Comparison of ENCODE assay signal across 21 cellular contexts in genomic region chrX:150544835-150545790, GRCh38. TPM values are rescaled to one million over a fixed set of nuclear protein-coding genes. Genes with fewer than 3 reads are reported as not detected.
A peak's percentile ranks its signal among the peaks of the same experiment; 100 is the strongest.
DNase-seq lines count a peak whose midpoint lies in the region; ATAC-seq, FAIRE-seq and TF ChIP-seq lines count a peak whose summit lies in the region.
"Had no signal": no experiment of that assay in that cellular context is flagged by ENCODE, and none has a peak within 500 bp of the region (broad histone marks: within the 10 kb centered on the region; RNA-seq: fewer than 3 reads in every experiment).

No MANE protein-coding gene starts in this region.

- no peaks in the 10 kb centered on the region for H4K20me1 ChIP-seq in HepG2 (ENCODE audit: insufficient read depth, low read length)

- peaks cover 56% of the 10 kb centered on the region for H3K4me1 ChIP-seq in HepG2 (ENCODE audit: insufficient read depth, low read length)
- H3K4me1 ChIP-seq in right lobe of liver = peaks cover 0 to 11% (median 0%) of the 10 kb centered on the region in 4 donors
- H3K4me1 ChIP-seq in parathyroid adenoma = peaks cover 2% of the 10 kb centered on the region

- H3K27ac ChIP-seq in HepG2 (ENCODE audit: extremely low read length, insufficient read depth, low read length) = no peak overlapping the region
- H3K27ac ChIP-seq in right lobe of liver = no peak overlapping the region
- no peak overlapping the region for H3K27ac ChIP-seq in parathyroid adenoma

- H2AFZ ChIP-seq in HepG2 (ENCODE audit: low read length) = peak overlapping the region; percentile 0
- peak overlapping the region; percentile 38 for H2AFZ ChIP-seq in parathyroid adenoma

- H3K9ac ChIP-seq in HepG2 (ENCODE audit: insufficient read depth, low read depth, low read length) = no peak overlapping the region
- H3K9ac ChIP-seq in parathyroid adenoma = no peak overlapping the region
- H3K9ac ChIP-seq: SK-N-SH had no signal

- intact Hi-C loops in HepG2 (cut with micrococcal nuclease; ENCODE audit: unreplicated experiment) = loop anchor here (1.0 to 10.0 kb wide), 5 partner anchors 22 to 170 kb away; no protein-coding TSS in a partner anchor
- intact Hi-C loops in right lobe of liver (cut with DNase I) = no loop called here

- TF ChIP-seq CTCF in HepG2 (CRISPR knock-in tag; IDR thresholded peaks at IDR 0.05) (no peak), right lobe of liver (IDR thresholded peaks at IDR 0.05) (no peak), parathyroid adenoma (IDR thresholded peaks at IDR 0.05) (no peak)

- POLR2A ChIA-PET in HepG2 (lab: Yijun Ruan, JAX) = interaction anchor here (5.4 kb wide), 1 partner anchor 25 kb away, joined by 63 read pairs; the partner anchor contains the start of gene MTM1

- H3K27me3 ChIP-seq in HepG2 (ENCODE audit: control insufficient read depth in 1 of 2, insufficient read depth in 2 of 2, low read length in 2 of 2) = no peaks in the 10 kb centered on the region
- H3K27me3 ChIP-seq in right lobe of liver = no peaks in the 10 kb centered on the region
- no peaks in the 10 kb centered on the region for H3K27me3 ChIP-seq in parathyroid adenoma (ENCODE audit: control insufficient read depth, insufficient read depth, low read length)
- H3K27me3 ChIP-seq: right atrium auricular region had no signal

- in situ Hi-C loops in HepG2 (cut with HindIII; ENCODE audit: extremely low pct_ligation_motif_present, low pct_unique_long_range_greater_than_20kb) = loop anchor here (10.0 kb wide), 1 partner anchor 140 kb away; no protein-coding TSS in a partner anchor

- 49% methylated on average over 6 of the region's 8 CpGs for WGBS in HepG2 (ENCODE audit: low lambda C conversion rate)
- 66% methylated on average over 8 of the region's 8 CpGs for WGBS in right lobe of liver (ENCODE audit: insufficient coverage, low coverage, low lambda C conversion rate, missing lambda C conversion rate)

- no peak for TF ChIP-seq RAD21 in HepG2 (CRISPR knock-in tag; IDR thresholded peaks at IDR 0.05)

- no peak for DNase-seq in HepG2 (ENCODE audit: low spot score)
- no peak for DNase-seq in right lobe of liver
- peak; percentile 20 for DNase-seq in dermis blood vessel endothelial cell
- DNase-seq in DMS79 (lab: John Stamatoyannopoulos, UW) = no peak
- DNase-seq: activated CD8-positive, alpha-beta memory T cell treated with anti-CD3 and anti-CD28 coated beads, Interleukin-2, amount 50 U/mL, for 48 hours; COR-L47; cortex of kidney; immature natural killer cell; KG1; natural killer cell; NCI-H2029 treated with DMSO at 0.1 percent for 48 hours; SK-N-SH; stimulated activated CD4-positive, alpha-beta T cell treated with anti-CD3 and anti-CD28 coated beads, Interleukin-12 subunit alpha, Interleukin-12 subunit beta, amount 100 ng/mL, for 4 hours; T-helper 17 cell had no signal

- H3K9me3 ChIP-seq in HepG2 (ENCODE audit: low read length) (no peaks in the 10 kb centered on the region), right lobe of liver (no peaks in the 10 kb centered on the region), parathyroid adenoma (ENCODE audit: control insufficient read depth, low read length) (no peaks in the 10 kb centered on the region)
- H3K9me3 ChIP-seq: right atrium auricular region, SK-N-SH had no signal

- CTCF ChIA-PET in HepG2 (lab: Yijun Ruan, JAX; ENCODE audit: low intra/inter-chr PET ratio, low total read pairs) = interaction anchor here (1.1 to 1.7 kb wide), 3 partner anchors 42 to 138 kb away, joined by 4 to 5 read pairs (median 4); no protein-coding TSS in a partner anchor

- no peak for TF ChIP-seq POLR2A in HepG2 (IDR thresholded peaks at IDR 0.05; ENCODE audit: insufficient read depth in 1 of 2, low read depth in 2 of 2, low read length in 2 of 2)
- TF ChIP-seq POLR2A in right lobe of liver (IDR thresholded peaks at IDR 0.05) = no peak

- FAIRE-seq in HepG2 (lab: Jason Lieb, UNC) = peak; percentile 52

- peak overlapping the region in 1 of 3 experiments; percentile 72; a peak in 2 of 6 replicates for H3K4me3 ChIP-seq in HepG2 (replicated peaks in 1 of 3; ENCODE audit: insufficient read depth in 1 of 3, low read depth in 2 of 3, low read length in 3 of 3)
- no peak overlapping the region for H3K4me3 ChIP-seq in right lobe of liver
- no peak overlapping the region for H3K4me3 ChIP-seq in parathyroid adenoma (ENCODE audit: low read depth, low read length)
- H3K4me3 ChIP-seq: right atrium auricular region had no signal

- no peak for TF ChIP-seq EP300 in HepG2 (IDR thresholded peaks at IDR 0.05; ENCODE audit: low read depth in 2 of 2, low read length in 2 of 2)
- TF ChIP-seq EP300 in HepG2 (CRISPR knock-in tag; IDR thresholded peaks at IDR 0.05; ENCODE audit: borderline replicate concordance) = no peak

- H3K36me3 ChIP-seq in HepG2 (replicated peaks in 1 of 2; ENCODE audit: control insufficient read depth in 1 of 2, insufficient read depth in 2 of 2, low read length in 2 of 2) (no peaks in the 10 kb centered on the region), right lobe of liver (no peaks in the 10 kb centered on the region), parathyroid adenoma (ENCODE audit: control insufficient read depth, insufficient read depth, low read length) (no peaks in the 10 kb centered on the region)
- H3K36me3 ChIP-seq: right atrium auricular region had no signal

- ATAC-seq in HepG2 = no peak
- no peak for ATAC-seq in right lobe of liver
- no peak for ATAC-seq in esophagus mucosa
- ATAC-seq in HG02763 (IDR thresholded peaks at IDR 0.05; ENCODE audit: unreplicated experiment) = no peak
- ATAC-seq: activated CD4-positive, CD25-positive, alpha-beta regulatory T cell treated with anti-CD3 and anti-CD28 coated beads, Interleukin-2, amount 50 U/mL, for 24 hours; activated T-helper 17 cell treated with anti-CD3 and anti-CD28 coated beads, Interleukin-2, amount 50 U/mL, for 72 hours; natural killer cell; stimulated activated memory B cell treated with anti-CD40 and anti-IgM and Interleukin-4, amounts not matched to agents 10 μg/mL and 1 μg/mL and 100 μg/mL, for 72 hours; T-helper 17 cell had no signal

- BruUV-seq in HepG2 (replicated peaks; lab: Mats Ljungman, UMichigan) = no TSS peak

- no peaks in the 10 kb centered on the region for H3K79me2 ChIP-seq in HepG2 (ENCODE audit: insufficient read depth, low read length)
- no peaks in the 10 kb centered on the region for H3K79me2 ChIP-seq in parathyroid adenoma

- peak overlapping the region; percentile 90 for H3K4me2 ChIP-seq in HepG2 (ENCODE audit: low read depth, low read length)
- H3K4me2 ChIP-seq in parathyroid adenoma (ENCODE audit: low read length) = no peak overlapping the region
- H3K4me2 ChIP-seq: SK-N-SH had no signal

TF ChIP-seq in HepG2, 621 proteins besides CTCF, POLR2A, EP300 and RAD21 (continues in another document):
- TF ChIP-seq SAFB2 (CRISPR knock-in tag; IDR thresholded peaks at IDR 0.05; ENCODE audit: borderline replicate concordance, low read depth) (no peak), ZNF782 (CRISPR knock-in tag; IDR thresholded peaks at IDR 0.05; ENCODE audit: borderline replicate concordance) (no peak), ZNF557 (CRISPR knock-in tag; IDR thresholded peaks at IDR 0.05) (no peak), ZNF552 (CRISPR knock-in tag; IDR thresholded peaks at IDR 0.05; ENCODE audit: borderline replicate concordance) (no peak), ONECUT2 (CRISPR knock-in tag; IDR thresholded peaks at IDR 0.05) (no peak), ZMYM3 (CRISPR knock-in tag; IDR thresholded peaks at IDR 0.05) (0 out of 2 replicates have a peak, but pooled peaks have one; percentile 30), CHD4 (IDR thresholded peaks at IDR 0.05; ENCODE audit: borderline replicate concordance, low read length) (peak; percentile 79; the same call in 1 of the 2 replicates), RAD51 (IDR thresholded peaks at IDR 0.05; ENCODE audit: borderline replicate concordance) (no peak), CREB3 (CRISPR knock-in tag; IDR thresholded peaks at IDR 0.05) (no peak)

RNA-seq across cellular contexts. Expression of gene MTM1, which starts 23.3 kb away (rescaled TPM):
- 15.2 and 27.2 TPM in 2 replicates for total RNA-seq in HepG2 (2016; rRNA removed; fragmentation: Illumina TruSeq; extraction: Trizol)
- total RNA-seq in HepG2 (2016; cell fraction: cytosol; rRNA removed; fragmentation: Illumina TruSeq; extraction: Trizol; ENCODE audit: low read depth) = 15.6 and 17.4 TPM in 2 replicates
- 16.4 and 29.7 TPM in 2 replicates for total RNA-seq in HepG2 (2016; cell fraction: insoluble cytoplasmic fraction; rRNA removed; fragmentation: Illumina TruSeq; extraction: Trizol)
- 9.7 and 11.4 TPM in 2 replicates for total RNA-seq in HepG2 (2016; cell fraction: membrane; rRNA removed; fragmentation: Illumina TruSeq; extraction: Trizol)
- 15.2 and 19.0 TPM in 2 replicates for total RNA-seq in HepG2 (2016; cell fraction: nucleus; rRNA removed; fragmentation: Illumina TruSeq; extraction: Trizol)
- polyA plus RNA-seq in HepG2 (2011; rRNA removed) = 8.7 and 12.0 TPM in 2 replicates
- polyA plus RNA-seq in HepG2 (2011; cell fraction: cytosol; rRNA removed) = 4.5 and 5.6 TPM in 2 replicates
- 3.9 and 5.2 TPM in 2 replicates for polyA plus RNA-seq in HepG2 (2011; cell fraction: nucleus; rRNA removed)
- 10.3 and 16.8 TPM in 2 replicates for polyA plus RNA-seq in HepG2 (2012)
- 0.55 and 0.63 TPM in 2 replicates for polyA plus RNA-seq in HepG2 (2016; cell fraction: cytosol; fragmentation: Illumina TruSeq; extraction: Trizol; ENCODE audit: low read depth)
- 21.9 and 26.9 TPM in 2 replicates for polyA plus RNA-seq in HepG2 (2016; cell fraction: insoluble cytoplasmic fraction; fragmentation: Illumina TruSeq; extraction: Trizol; ENCODE audit: low read depth)
- 1.6 and 2.2 TPM in 2 replicates for polyA plus RNA-seq in HepG2 (2016; cell fraction: membrane; fragmentation: Illumina TruSeq; extraction: Trizol; ENCODE audit: low read depth)
- polyA plus RNA-seq in HepG2 (2016; cell fraction: nucleus; fragmentation: Illumina TruSeq; extraction: Trizol; ENCODE audit: insufficient read depth, low read depth) = 13.2 and 14.3 TPM in 2 replicates
- 2.7 and 7.2 TPM in 2 replicates for polyA minus RNA-seq in HepG2 (2011; rRNA and poly(A)+ RNA removed; ENCODE audit: low replicate concordance)
- 6.0 and 7.1 TPM in 2 replicates for polyA minus RNA-seq in HepG2 (2011; cell fraction: cytosol; rRNA and poly(A)+ RNA removed)
- 40.0 and 50.3 TPM in 2 replicates for polyA minus RNA-seq in HepG2 (2011; cell fraction: nucleus; rRNA and poly(A)+ RNA removed)
- total RNA-seq in right lobe of liver = 10 to 100 TPM in 5 of 6 experiments, 1 to 10 TPM in 1; 9.8 to 18.0 (median 13.5) TPM
- 16.7 and 23.5 TPM in 2 replicates for total RNA-seq in dermis blood vessel endothelial cell
- 13.2 TPM for total RNA-seq in esophagus mucosa
